In genomic region chr17:28860363-28860808, GRCh38 we compare ENCODE assay signal across 37 cellular contexts.
"Had no signal": no experiment of that assay in that cellular context is flagged by ENCODE, and none has a peak within 500 bp of the region (broad histone marks: within the 10 kb centered on the region; RNA-seq: fewer than 3 reads in every experiment).

No MANE protein-coding gene starts in this region.

- H3K9me3 ChIP-seq: adrenal gland, body of pancreas had no signal

- ATAC-seq: activated CD8-positive, alpha-beta memory T cell treated with anti-CD3 and anti-CD28 coated beads, Interleukin-2, amount 10 ng/mL, durations not matched to agents 7 days and 5 days; body of pancreas; SK-N-SH treated with all-trans-retinoic acid at 6 μM for 48 hours; T-cell; T-helper 17 cell had no signal

- DNase-seq: activated CD4-positive, alpha-beta memory T cell treated with anti-CD3 and anti-CD28 coated beads, Interleukin-2, amount 10 ng/mL, durations not matched to agents 7 days and 5 days; activated CD4-positive, alpha-beta T cell treated with anti-CD3 and anti-CD28 coated beads for 1 hour; activated CD4-positive, alpha-beta T cell treated with anti-CD3 and anti-CD28 coated beads for 48 hours; activated CD4-positive, CD25-positive, alpha-beta regulatory T cell; activated CD8-positive, alpha-beta memory T cell treated with anti-CD3 and anti-CD28 coated beads for 24 hours; activated CD8-positive, alpha-beta memory T cell treated with anti-CD3 and anti-CD28 coated beads, Interleukin-2, amount 10 ng/mL, durations not matched to agents 7 days and 5 days; activated CD8-positive, alpha-beta memory T cell treated with anti-CD3 and anti-CD28 coated beads, Interleukin-2, amount 50 U/mL, for 48 hours; activated gamma-delta T cell treated with Interleukin-2 at 50 U/mL for 16 hours; activated naive CD4-positive, alpha-beta T cell treated with anti-CD3 and anti-CD28 coated beads, Interleukin-2, amount 10 ng/mL, durations not matched to agents 7 days and 5 days; activated naive CD8-positive, alpha-beta T cell treated with anti-CD3 and anti-CD28 coated beads, Interleukin-2, amount 10 ng/mL, durations not matched to agents 7 days and 5 days; adrenal gland; body of pancreas; caudate nucleus; cerebellar nuclear complex; MM.1S; MV-4-11; NCI-H1092; NCI-H1436 treated with DMSO at 0.1 percent for 48 hours; NCI-H1694 treated with DMSO at 0.1 percent for 48 hours; NCI-H2029; NCI-H2107; NCI-H2171; NCI-H510A; NCI-H526; NCI-H748 treated with DMSO at 0.1 percent for 48 hours; NK-92 treated with Interleukin-12 subunit alpha and Interleukin-12 subunit beta, amount 100 ng/mL, for 24 hours; PC-9; SHP77 treated with DMSO at 0.1 percent for 48 hours; T-cell; T-helper 17 cell; T-helper 9 cell had no signal

- H3K9ac ChIP-seq: KMS-11 had no signal

- H2AFZ ChIP-seq: PC-9 had no signal

- FAIRE-seq: astrocyte, bronchial epithelial cell, RCC 7860 had no signal

- H3K4me2 ChIP-seq: KMS-11, PC-9 had no signal

- H3K27ac ChIP-seq: adrenal gland, body of pancreas, KMS-11, PC-9, VCaP had no signal

- H3K27ac Mint-ChIP-seq: activated CD4-positive, alpha-beta memory T cell treated with anti-CD3 and anti-CD28 coated beads, Interleukin-2, amount 10 ng/mL, durations not matched to agents 7 days and 5 days; activated CD8-positive, alpha-beta memory T cell treated with anti-CD3 and anti-CD28 coated beads, Interleukin-2, amount 10 ng/mL, durations not matched to agents 7 days and 5 days; activated naive CD4-positive, alpha-beta T cell treated with anti-CD3 and anti-CD28 coated beads, Interleukin-2, amount 10 ng/mL, durations not matched to agents 7 days and 5 days; activated naive CD8-positive, alpha-beta T cell treated with anti-CD3 and anti-CD28 coated beads, Interleukin-2, amount 10 ng/mL, durations not matched to agents 7 days and 5 days; T-cell; T-helper 17 cell had no signal

- H3K27me3 Mint-ChIP-seq: activated CD4-positive, alpha-beta memory T cell treated with anti-CD3 and anti-CD28 coated beads, Interleukin-2, amount 10 ng/mL, durations not matched to agents 7 days and 5 days; activated CD8-positive, alpha-beta memory T cell treated with anti-CD3 and anti-CD28 coated beads, Interleukin-2, amount 10 ng/mL, durations not matched to agents 7 days and 5 days; activated naive CD4-positive, alpha-beta T cell treated with anti-CD3 and anti-CD28 coated beads, Interleukin-2, amount 10 ng/mL, durations not matched to agents 7 days and 5 days; activated naive CD8-positive, alpha-beta T cell treated with anti-CD3 and anti-CD28 coated beads, Interleukin-2, amount 10 ng/mL, durations not matched to agents 7 days and 5 days; T-cell; T-helper 17 cell had no signal

- H3K9me3 Mint-ChIP-seq: activated CD4-positive, alpha-beta memory T cell treated with anti-CD3 and anti-CD28 coated beads, Interleukin-2, amount 10 ng/mL, durations not matched to agents 7 days and 5 days; activated naive CD4-positive, alpha-beta T cell treated with anti-CD3 and anti-CD28 coated beads, Interleukin-2, amount 10 ng/mL, durations not matched to agents 7 days and 5 days; activated naive CD8-positive, alpha-beta T cell treated with anti-CD3 and anti-CD28 coated beads, Interleukin-2, amount 10 ng/mL, durations not matched to agents 7 days and 5 days; T-cell had no signal

- H3K27me3 ChIP-seq: adrenal gland, body of pancreas had no signal

- H3K4me3 Mint-ChIP-seq: activated CD4-positive, alpha-beta memory T cell treated with anti-CD3 and anti-CD28 coated beads, Interleukin-2, amount 10 ng/mL, durations not matched to agents 7 days and 5 days; activated CD8-positive, alpha-beta memory T cell treated with anti-CD3 and anti-CD28 coated beads, Interleukin-2, amount 10 ng/mL, durations not matched to agents 7 days and 5 days; activated naive CD4-positive, alpha-beta T cell treated with anti-CD3 and anti-CD28 coated beads, Interleukin-2, amount 10 ng/mL, durations not matched to agents 7 days and 5 days; activated naive CD8-positive, alpha-beta T cell treated with anti-CD3 and anti-CD28 coated beads, Interleukin-2, amount 10 ng/mL, durations not matched to agents 7 days and 5 days; T-cell; T-helper 17 cell had no signal

- H3K4me3 ChIP-seq: adrenal gland, body of pancreas, PC-9 had no signal
